Comparison of ENCODE assay signal across 28 cellular contexts in genomic region chr7:52506325-52506724, GRCh38.
"Had no signal": no experiment of that assay in that cellular context is flagged by ENCODE, and none has a peak within 500 bp of the region (broad histone marks: within the 10 kb centered on the region; RNA-seq: fewer than 3 reads in every experiment).

No MANE protein-coding gene starts in this region.

- H3K27me3 ChIP-seq: ascending aorta, breast epithelium, cardiac muscle cell, dorsolateral prefrontal cortex had no signal

- DNase-seq: activated CD4-positive, alpha-beta memory T cell treated with anti-CD3 and anti-CD28 coated beads, Interleukin-2, amount 10 ng/mL, durations not matched to agents 7 days and 5 days; activated CD4-positive, alpha-beta T cell treated with anti-CD3 and anti-CD28 coated beads for 1 hour; activated CD4-positive, alpha-beta T cell treated with anti-CD3 and anti-CD28 coated beads for 4 hours; activated CD4-positive, alpha-beta T cell treated with anti-CD3 and anti-CD28 coated beads, Interleukin-2, amount 10 ng/mL, durations not matched to agents 7 days and 5 days; activated CD4-positive, alpha-beta T cell treated with anti-CD3 and anti-CD28 coated beads, Interleukin-2, amount 50 U/mL, for 4 hours; activated CD8-positive, alpha-beta memory T cell treated with anti-CD3 and anti-CD28 coated beads, Interleukin-2, amount 50 U/mL, for 48 hours; activated gamma-delta T cell; activated naive CD4-positive, alpha-beta T cell; activated naive CD4-positive, alpha-beta T cell treated with anti-CD3 and anti-CD28 coated beads, Interleukin-2, amount 10 ng/mL, durations not matched to agents 7 days and 5 days; activated naive CD8-positive, alpha-beta T cell treated with anti-CD3 and anti-CD28 coated beads, Interleukin-2, amount 10 ng/mL, durations not matched to agents 7 days and 5 days; activated T-cell treated with anti-CD3 and anti-CD28 coated beads for 4 hours; activated T-cell treated with anti-CD3 and anti-CD28 coated beads, Interleukin-2, amount 50 U/mL, for 24 hours; activated T-cell treated with anti-CD3 and anti-CD28 coated beads, Interleukin-2, amount 50 U/mL, for 72 hours; central memory CD4-positive, alpha-beta T cell; dorsolateral prefrontal cortex; effector memory CD4-positive, alpha-beta T cell; endodermal cell; foreskin fibroblast; head of caudate nucleus; T-helper 2 cell had no signal

- H3K36me3 ChIP-seq: ascending aorta, breast epithelium, cardiac muscle cell had no signal

- H3K27ac ChIP-seq: ascending aorta, breast epithelium, cardiac muscle cell, coronary artery, dorsolateral prefrontal cortex, VCaP had no signal

- H3K9me3 ChIP-seq: ascending aorta, breast epithelium had no signal

- ATAC-seq: activated naive CD4-positive, alpha-beta T cell treated with anti-CD3 and anti-CD28 coated beads, Interleukin-2, amount 50 U/mL, for 72 hours; activated T-cell treated with anti-CD3 and anti-CD28 coated beads, Interleukin-2, amount 50 U/mL, for 72 hours; esophagus mucosa; WTC11 had no signal

- H3K4me1 ChIP-seq: ascending aorta, breast epithelium had no signal

- H3K4me3 ChIP-seq: ascending aorta, breast epithelium, cardiac muscle cell, coronary artery, dorsolateral prefrontal cortex had no signal
